22 cellular contexts compared by ENCODE assay signal in the genomic region with DNA sequence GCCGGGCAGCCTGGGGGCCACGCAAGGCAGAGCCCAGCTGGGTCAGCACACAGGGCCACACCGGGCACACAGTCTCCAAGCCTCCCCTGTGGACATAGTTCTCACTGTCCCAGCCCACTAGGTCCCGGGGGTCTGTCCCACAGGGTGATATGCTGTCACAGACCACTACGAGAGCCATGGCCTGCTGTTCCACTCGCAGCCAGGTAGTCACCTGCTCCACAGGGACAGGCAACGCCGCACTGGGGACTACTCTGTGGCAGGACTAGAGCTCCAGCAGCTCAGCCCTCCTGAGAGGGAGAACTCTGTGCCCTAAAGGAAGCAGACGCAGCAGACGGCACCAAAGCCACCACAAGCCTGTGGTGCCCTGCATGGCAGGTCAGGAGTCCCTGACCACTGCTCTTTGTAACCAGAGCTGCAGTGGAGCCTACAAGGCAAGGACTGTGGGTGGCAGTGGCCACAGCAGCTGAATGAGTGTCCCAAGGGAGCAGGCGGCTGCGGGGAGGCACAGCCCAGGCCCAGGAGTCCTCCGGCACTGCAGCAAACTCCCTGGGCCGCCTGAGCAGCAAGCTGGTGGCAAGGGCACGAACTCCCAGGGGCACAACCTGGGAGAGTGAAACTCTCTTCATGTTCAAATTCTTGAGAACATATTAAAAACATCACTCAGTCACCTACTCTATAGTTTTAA.
DNase-seq lines count a peak whose midpoint lies in the region; ATAC-seq, FAIRE-seq and TF ChIP-seq lines count a peak whose summit lies in the region.
"Had no signal": no experiment of that assay in that cellular context is flagged by ENCODE, and none has a peak within 500 bp of the region (broad histone marks: within the 10 kb centered on the region; RNA-seq: fewer than 3 reads in every experiment).

No MANE protein-coding gene starts in this region.

- CTCF ChIA-PET in HepG2 (lab: Yijun Ruan, JAX; ENCODE audit: low intra/inter-chr PET ratio, low total read pairs), result no interaction called here

- BruUV-seq in HepG2 (replicated peaks; lab: Mats Ljungman, UMichigan), result no TSS peak

- TF ChIP-seq EP300 in HepG2 (IDR thresholded peaks at IDR 0.05; ENCODE audit: low read depth in 2 of 2, low read length in 2 of 2) (no peak), HepG2 (CRISPR knock-in tag; IDR thresholded peaks at IDR 0.05; ENCODE audit: borderline replicate concordance) (no peak)

- H3K27me3 Mint-ChIP-seq in activated T-cell treated with anti-CD3 and anti-CD28 coated beads, Interleukin-2, amount 50 U/mL, for 72 hours (ENCODE audit: low read depth), result no peaks in the 10 kb centered on the region
- H3K27me3 Mint-ChIP-seq: CD4-positive, CD25-positive, alpha-beta regulatory T cell; CD8-positive, alpha-beta memory T cell; IgD-negative memory B cell had no signal

- H3K9me3 ChIP-seq in BLaER1 treated with 17β-estradiol and CSF1 and Interleukin-3, amounts not matched to agents 10 nM and 100 nM (replicated peaks in 1 of 11), result no peaks in the 10 kb centered on the region
- no peaks in the 10 kb centered on the region for H3K9me3 ChIP-seq in HepG2 (ENCODE audit: low read length)
- H3K9me3 ChIP-seq in spleen, result no peaks in the 10 kb centered on the region
- H3K9me3 ChIP-seq: HAP-1 had no signal

- H3K4me1 ChIP-seq in BLaER1 treated with 17β-estradiol and CSF1 and Interleukin-3, amounts not matched to agents 10 nM and 100 nM, result peaks cover 58 to 98% (median 91%) of the 10 kb centered on the region in 10 experiments
- H3K4me1 ChIP-seq in HepG2 (ENCODE audit: insufficient read depth, low read length) (peaks cover 95% of the 10 kb centered on the region), spleen (peaks cover 21 to 90% (median 50%) of the 10 kb centered on the region in 6 donors)
- H3K4me1 ChIP-seq: HAP-1 had no signal

- in situ Hi-C loops in HepG2 (cut with HindIII; ENCODE audit: extremely low pct_ligation_motif_present, low pct_unique_long_range_greater_than_20kb), result no loop called here

- POLR2A ChIA-PET in HepG2 (lab: Yijun Ruan, JAX), result no interaction called here

- H3K4me1 Mint-ChIP-seq in activated T-cell treated with anti-CD3 and anti-CD28 coated beads, Interleukin-2, amount 50 U/mL, for 72 hours (ENCODE audit: low read depth), result peaks cover 39% of the 10 kb centered on the region

- H3K36me3 Mint-ChIP-seq in activated T-cell treated with anti-CD3 and anti-CD28 coated beads, Interleukin-2, amount 50 U/mL, for 72 hours (ENCODE audit: insufficient read depth in 2 of 2), result no peaks in the 10 kb centered on the region
- H3K36me3 Mint-ChIP-seq: IgD-negative memory B cell had no signal

- peaks cover 87% of the 10 kb centered on the region for H3K79me2 ChIP-seq in HepG2 (ENCODE audit: insufficient read depth, low read length)

- no peak for FAIRE-seq in HepG2 (lab: Jason Lieb, UNC)
- FAIRE-seq: GM12878, H1, HTR-8/SVneo had no signal

- TF ChIP-seq CTCF in NB4 (IDR thresholded peaks at IDR 0.05; ENCODE audit: low read depth, low read length), result no peak
- no peak for TF ChIP-seq CTCF in HepG2 (CRISPR knock-in tag; IDR thresholded peaks at IDR 0.05)
- no peak for TF ChIP-seq CTCF in spleen (IDR thresholded peaks at IDR 0.05 in 8 of 11, conservative IDR thresholded peaks at IDR 0.05 in 3 of 11)

- ATAC-seq in HepG2, result no peak
- ATAC-seq in activated T-cell treated with anti-CD3 and anti-CD28 coated beads, Interleukin-2, amount 50 U/mL, for 72 hours (replicated peaks in 1 of 2), result no peak
- ATAC-seq: GM12878 had no signal

- no peak overlapping the region for H2AFZ ChIP-seq in HepG2 (ENCODE audit: low read length)

- peak overlapping the region in 5 of 11 experiments; percentile 14 to 44 (median 20); a peak in 6 of 22 replicates for H3K9ac ChIP-seq in BLaER1 treated with 17β-estradiol and CSF1 and Interleukin-3, amounts not matched to agents 10 nM and 100 nM
- H3K9ac ChIP-seq in HepG2 (ENCODE audit: insufficient read depth, low read depth, low read length), result no peak overlapping the region

- no peak overlapping the region for H3K4me3 ChIP-seq in BLaER1 treated with 17β-estradiol and CSF1 and Interleukin-3, amounts not matched to agents 10 nM and 100 nM
- no peak overlapping the region for H3K4me3 ChIP-seq in NB4 (ENCODE audit: low read depth, low read length)
- H3K4me3 ChIP-seq in HepG2 (replicated peaks in 1 of 3; ENCODE audit: insufficient read depth in 1 of 3, low read depth in 2 of 3, low read length in 3 of 3), result no peak overlapping the region
- no peak overlapping the region for H3K4me3 ChIP-seq in spleen
- H3K4me3 ChIP-seq: GM12878, HAP-1 had no signal

- H4K20me1 ChIP-seq in BLaER1 treated with 17β-estradiol and CSF1 and Interleukin-3, amounts not matched to agents 10 nM and 100 nM, result peaks cover 98 to 100% (median 100%) of the 10 kb centered on the region in 11 experiments
- H4K20me1 ChIP-seq in HepG2 (ENCODE audit: insufficient read depth, low read length), result peaks cover 37% of the 10 kb centered on the region

- no peak overlapping the region for H3K27ac Mint-ChIP-seq in activated T-cell treated with anti-CD3 and anti-CD28 coated beads, Interleukin-2, amount 50 U/mL, for 72 hours
- H3K27ac Mint-ChIP-seq: CD4-positive, CD25-positive, alpha-beta regulatory T cell had no signal

- WGBS in HepG2 (ENCODE audit: low lambda C conversion rate), result 91% methylated on average over 8 of the region's 15 CpGs
- 79 to 96% (median 84%) methylated on average over 9 to 15 of the region's 15 CpGs for WGBS in spleen, 5 donors

- no peaks in the 10 kb centered on the region for H3K9me3 Mint-ChIP-seq in activated T-cell treated with anti-CD3 and anti-CD28 coated beads, Interleukin-2, amount 50 U/mL, for 72 hours
- H3K9me3 Mint-ChIP-seq: CD4-positive, CD25-positive, alpha-beta regulatory T cell; CD8-positive, alpha-beta memory T cell; IgD-negative memory B cell had no signal

- intact Hi-C loops in HepG2 (cut with micrococcal nuclease; ENCODE audit: unreplicated experiment), result no loop called here
- intact Hi-C loops in spleen (cut with DNase I; ENCODE audit: low total_unique reads), result no loop called here

- H3K27me3 ChIP-seq in BLaER1 treated with 17β-estradiol and CSF1 and Interleukin-3, amounts not matched to agents 10 nM and 100 nM, result peaks cover 0 to 49% (median 0%) of the 10 kb centered on the region in 11 experiments; a peak in 4 of 22 replicates
- no peaks in the 10 kb centered on the region for H3K27me3 ChIP-seq in HepG2 (ENCODE audit: control insufficient read depth in 1 of 2, insufficient read depth in 2 of 2, low read length in 2 of 2)
- no peaks in the 10 kb centered on the region for H3K27me3 ChIP-seq in spleen (replicated peaks in 1 of 7)

- peak overlapping the region in 2 of 11 experiments; percentile 14 to 33; a peak in 1 of 22 replicates for H3K27ac ChIP-seq in BLaER1 treated with 17β-estradiol and CSF1 and Interleukin-3, amounts not matched to agents 10 nM and 100 nM
- H3K27ac ChIP-seq in HepG2 (ENCODE audit: extremely low read length, insufficient read depth, low read length) (no peak overlapping the region), spleen (no peak overlapping the region)

- TF ChIP-seq POLR2A in NB4 (IDR thresholded peaks at IDR 0.05; ENCODE audit: extremely low read depth, insufficient read length) (no peak), HepG2 (IDR thresholded peaks at IDR 0.05; ENCODE audit: insufficient read depth in 1 of 2, low read depth in 2 of 2, low read length in 2 of 2) (no peak), spleen (IDR thresholded peaks at IDR 0.05) (no peak)

- DNase-seq in NB4 (ENCODE audit: low read depth), result peak; percentile 33
- no peak for DNase-seq in HepG2 (ENCODE audit: low spot score)
- DNase-seq in spleen, result peak; percentile 56
- no peak for DNase-seq in NCI-H1694 treated with DMSO at 0.1 percent for 48 hours (lab: John Stamatoyannopoulos, UW)
- DNase-seq in activated T-cell treated with anti-CD3 and anti-CD28 coated beads, Interleukin-2, amount 50 U/mL, for 72 hours, result no peak
- no peak for DNase-seq in activated T-cell treated with anti-CD3 and anti-CD28 coated beads, Interleukin-2, amount 50 U/mL, for 1 hour
- no peak for DNase-seq in stimulated activated CD4-positive, alpha-beta T cell treated with anti-CD3 and anti-CD28 coated beads, Interleukin-2, amount 100 ng/mL, for 48 hours
- DNase-seq: 8988T; C1 segment of cervical spinal cord; CD4-positive, CD25-positive, alpha-beta regulatory T cell; CD8-positive, alpha-beta memory T cell; COR-L47; DMS 273 treated with DMSO at 0.1 percent for 48 hours; DMS53; DND-41; EL had no signal

- no peak overlapping the region for H3K4me3 Mint-ChIP-seq in activated T-cell treated with anti-CD3 and anti-CD28 coated beads, Interleukin-2, amount 50 U/mL, for 72 hours
- H3K4me3 Mint-ChIP-seq: CD8-positive, alpha-beta memory T cell had no signal

- peaks cover 0 to 10% (median 0%) of the 10 kb centered on the region in 11 experiments; a peak in 3 of 22 replicates for H3K36me3 ChIP-seq in BLaER1 treated with 17β-estradiol and CSF1 and Interleukin-3, amounts not matched to agents 10 nM and 100 nM
- H3K36me3 ChIP-seq in HepG2 (replicated peaks in 1 of 2; ENCODE audit: control insufficient read depth in 1 of 2, insufficient read depth in 2 of 2, low read length in 2 of 2) (no peaks in the 10 kb centered on the region), spleen (peaks cover 0 to 3% (median 0%) of the 10 kb centered on the region in 6 donors)
- H3K36me3 ChIP-seq: HAP-1 had no signal

- peak overlapping the region; percentile 38 to 91 (median 86) for H3K4me2 ChIP-seq in BLaER1 treated with 17β-estradiol and CSF1 and Interleukin-3, amounts not matched to agents 10 nM and 100 nM
- no peak overlapping the region for H3K4me2 ChIP-seq in HepG2 (ENCODE audit: low read depth, low read length)

- TF ChIP-seq RAD21 in HepG2 (CRISPR knock-in tag; IDR thresholded peaks at IDR 0.05), result no peak

Comparison
In these comparisons a context has a peak if more than half of its experiments do, and no peak if none do; other contexts are left out.
1. DNase-seq: peak in NB4 (single experiment) and spleen (single experiment); none in HepG2 (single experiment), NCI-H1694 treated with DMSO at 0.1 percent for 48 hours (single experiment), activated T-cell treated with anti-CD3 and anti-CD28 coated beads, Interleukin-2, amount 50 U/mL, for 72 hours (0 of 2), activated T-cell treated with anti-CD3 and anti-CD28 coated beads, Interleukin-2, amount 50 U/mL, for 1 hour (single experiment) and stimulated activated CD4-positive, alpha-beta T cell treated with anti-CD3 and anti-CD28 coated beads, Interleukin-2, amount 100 ng/mL, for 48 hours (0 of 2).